ENCODE assay signal across 11 cellular contexts in the genomic region with DNA sequence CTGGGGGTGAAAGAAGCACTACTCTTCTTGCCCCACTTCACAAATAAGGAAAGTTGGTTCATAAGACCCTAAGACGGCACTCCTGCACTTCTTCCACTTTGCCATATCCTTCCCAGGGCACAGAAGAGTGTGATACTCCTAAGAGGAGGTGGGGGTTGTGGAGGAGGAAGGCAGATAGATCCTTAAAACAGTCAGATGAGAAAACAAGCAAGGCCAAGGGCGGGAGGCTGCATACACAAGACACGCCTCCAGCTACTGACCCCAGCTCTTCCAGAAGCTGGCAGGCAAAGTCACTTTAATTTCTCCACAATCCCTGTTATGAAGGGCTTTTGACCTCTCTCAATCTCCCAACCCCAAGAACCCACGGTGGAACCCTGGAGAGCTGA. TPM values are rescaled to one million over a fixed set of nuclear protein-coding genes. Genes with fewer than 3 reads are reported as not detected.
DNase-seq lines count a peak whose midpoint lies in the region; ATAC-seq and TF ChIP-seq lines count a peak whose summit lies in the region.
"Had no signal": no experiment of that assay in that cellular context is flagged by ENCODE, and none has a peak within 500 bp of the region (broad histone marks: within the 10 kb centered on the region; RNA-seq: fewer than 3 reads in every experiment).

No MANE protein-coding gene starts in this region.

- peaks cover 14% of the 10 kb centered on the region for H3K4me1 Mint-ChIP-seq in activated T-cell treated with anti-CD3 and anti-CD28 coated beads, Interleukin-2, amount 50 U/mL, for 4 hours (ENCODE audit: low read depth)
- H3K4me1 Mint-ChIP-seq in activated B cell treated with CpG ODN at 0.5 μM for 24 hours: peaks cover 24% of the 10 kb centered on the region
- H3K4me1 Mint-ChIP-seq in stimulated activated effector memory CD8-positive, alpha-beta T cell treated with anti-CD3 and anti-CD28 coated beads, Interleukin-12 subunit alpha, Interleukin-12 subunit beta, amount 100 ng/mL, for 72 hours: peaks cover 28% of the 10 kb centered on the region

- no peaks in the 10 kb centered on the region for H3K9me3 Mint-ChIP-seq in activated T-cell treated with anti-CD3 and anti-CD28 coated beads, Interleukin-2, amount 50 U/mL, for 4 hours
- no peaks in the 10 kb centered on the region for H3K9me3 Mint-ChIP-seq in activated B cell treated with CpG ODN at 0.5 μM for 24 hours
- no peaks in the 10 kb centered on the region for H3K9me3 Mint-ChIP-seq in stimulated activated effector memory CD8-positive, alpha-beta T cell treated with anti-CD3 and anti-CD28 coated beads, Interleukin-12 subunit alpha, Interleukin-12 subunit beta, amount 100 ng/mL, for 72 hours

- no peak for ATAC-seq in activated T-cell treated with anti-CD3 and anti-CD28 coated beads, Interleukin-2, amount 50 U/mL, for 4 hours
- ATAC-seq in activated B cell treated with CpG ODN at 0.5 μM for 24 hours (ENCODE audit: low read depth) (no peak), GM21529 (IDR thresholded peaks at IDR 0.05; ENCODE audit: unreplicated experiment) (no peak)
- ATAC-seq in stimulated activated effector memory CD8-positive, alpha-beta T cell treated with anti-CD3 and anti-CD28 coated beads, Interleukin-12 subunit alpha, Interleukin-12 subunit beta, amount 100 ng/mL, for 72 hours: no peak

- peak overlapping the region; percentile 14 for H3K4me3 ChIP-seq in iPS-11a (ENCODE audit: low read depth, low read length)
- H3K4me3 ChIP-seq: PC-9 had no signal

- TF ChIP-seq CTCF in activated B cell treated with CpG ODN at 0.5 μM for 24 hours (IDR thresholded peaks at IDR 0.05): no peak

- DNase-seq in activated T-cell treated with anti-CD3 and anti-CD28 coated beads, Interleukin-2, amount 50 U/mL, for 4 hours: no peak
- DNase-seq in activated T-cell treated with anti-CD3 and anti-CD28 coated beads, Interleukin-2, amount 50 U/mL, for 1 hour: no peak
- DNase-seq in activated B cell treated with CpG ODN at 0.5 μM for 24 hours (no peak), NCI-H510A (lab: John Stamatoyannopoulos, UW) (no peak), GM19240 (ENCODE audit: insufficient read length, low spot score) (no peak)
- no peak for DNase-seq in stimulated activated effector memory CD8-positive, alpha-beta T cell treated with anti-CD3 and anti-CD28 coated beads, Interleukin-12 subunit alpha, Interleukin-12 subunit beta, amount 100 ng/mL, for 72 hours (ENCODE audit: low spot score in 2 of 2)

- peaks cover 6% of the 10 kb centered on the region for H3K36me3 Mint-ChIP-seq in activated T-cell treated with anti-CD3 and anti-CD28 coated beads, Interleukin-2, amount 50 U/mL, for 4 hours (ENCODE audit: insufficient read depth)
- H3K36me3 Mint-ChIP-seq in activated B cell treated with CpG ODN at 0.5 μM for 24 hours (ENCODE audit: low read depth): peaks cover 17% of the 10 kb centered on the region
- peaks cover 19% of the 10 kb centered on the region for H3K36me3 Mint-ChIP-seq in stimulated activated effector memory CD8-positive, alpha-beta T cell treated with anti-CD3 and anti-CD28 coated beads, Interleukin-12 subunit alpha, Interleukin-12 subunit beta, amount 100 ng/mL, for 72 hours

- CTCF ChIA-PET in activated B cell treated with CpG ODN at 0.5 μM for 24 hours (lab: Charles Lee): interaction anchor here (1.5 to 1.8 kb wide), 2 partner anchors 25 to 97 kb away, joined by 4 read pairs; no protein-coding TSS in a partner anchor

- H3K27ac Mint-ChIP-seq in activated B cell treated with CpG ODN at 0.5 μM for 24 hours: no peak overlapping the region
- H3K27ac Mint-ChIP-seq in stimulated activated effector memory CD8-positive, alpha-beta T cell treated with anti-CD3 and anti-CD28 coated beads, Interleukin-12 subunit alpha, Interleukin-12 subunit beta, amount 100 ng/mL, for 72 hours: no peak overlapping the region

- H3K27me3 Mint-ChIP-seq in activated T-cell treated with anti-CD3 and anti-CD28 coated beads, Interleukin-2, amount 50 U/mL, for 4 hours (ENCODE audit: low read depth): peaks cover 34% of the 10 kb centered on the region
- H3K27me3 Mint-ChIP-seq in activated B cell treated with CpG ODN at 0.5 μM for 24 hours: peaks cover 21% of the 10 kb centered on the region

- H3K4me3 Mint-ChIP-seq in activated T-cell treated with anti-CD3 and anti-CD28 coated beads, Interleukin-2, amount 50 U/mL, for 4 hours: peak overlapping the region; percentile 79
- peak overlapping the region; percentile 70 for H3K4me3 Mint-ChIP-seq in activated B cell treated with CpG ODN at 0.5 μM for 24 hours
- peak overlapping the region; percentile 74 for H3K4me3 Mint-ChIP-seq in stimulated activated effector memory CD8-positive, alpha-beta T cell treated with anti-CD3 and anti-CD28 coated beads, Interleukin-12 subunit alpha, Interleukin-12 subunit beta, amount 100 ng/mL, for 72 hours

- POLR2A ChIA-PET in activated B cell treated with CpG ODN at 0.5 μM for 24 hours (lab: Charles Lee): no interaction called here

- intact Hi-C loops in activated B cell treated with CpG ODN at 0.5 μM for 24 hours (cut with micrococcal nuclease): loop anchor here (2.0 kb wide), 2 partner anchors 46 to 508 kb away; partner anchors contain the start of genes DGKZ and MAPK8IP1

RNA-seq across cellular contexts. Expression of gene CHRM4, which starts 1.6 kb away (rescaled TPM):
- total RNA-seq in activated T-cell treated with anti-CD3 and anti-CD28 coated beads, Interleukin-2, amount 50 U/mL, for 4 hours: under 1 TPM; 0.13 to 0.52 (median 0.25) TPM
- total RNA-seq in activated B cell treated with CpG ODN at 0.5 μM for 24 hours: 0.35 and 0.42 TPM in 2 replicates
- total RNA-seq: epithelial cell of proximal tubule, posterior vena cava had no signal

RNA-seq across cellular contexts. Expression of gene MDK, which starts 11.8 kb away (rescaled TPM):
- 1 to 10 TPM; 2.1 to 3.0 (median 2.9) TPM for total RNA-seq in activated T-cell treated with anti-CD3 and anti-CD28 coated beads, Interleukin-2, amount 50 U/mL, for 4 hours
- 0.55 and 0.78 TPM in 2 replicates for total RNA-seq in activated B cell treated with CpG ODN at 0.5 μM for 24 hours

RNA-seq across cellular contexts. Expression of gene DGKZ, which starts 46.0 kb away (rescaled TPM):
- 100 to 1,000 TPM; 112 to 122 (median 118) TPM for total RNA-seq in activated T-cell treated with anti-CD3 and anti-CD28 coated beads, Interleukin-2, amount 50 U/mL, for 4 hours
- total RNA-seq in activated B cell treated with CpG ODN at 0.5 μM for 24 hours: 48.1 and 53.6 TPM in 2 replicates
